1 cellular context compared by ENCODE assay signal in genomic region chr9:96423322-96423984, GRCh38.
TF ChIP-seq lines count a peak whose summit lies in the region.

No MANE protein-coding gene starts in this region.

TF ChIP-seq in HEK293, 187 proteins besides CTCF, POLR2A, EP300 and RAD21 (continued from another document):
- TF ChIP-seq, protein P1, sequence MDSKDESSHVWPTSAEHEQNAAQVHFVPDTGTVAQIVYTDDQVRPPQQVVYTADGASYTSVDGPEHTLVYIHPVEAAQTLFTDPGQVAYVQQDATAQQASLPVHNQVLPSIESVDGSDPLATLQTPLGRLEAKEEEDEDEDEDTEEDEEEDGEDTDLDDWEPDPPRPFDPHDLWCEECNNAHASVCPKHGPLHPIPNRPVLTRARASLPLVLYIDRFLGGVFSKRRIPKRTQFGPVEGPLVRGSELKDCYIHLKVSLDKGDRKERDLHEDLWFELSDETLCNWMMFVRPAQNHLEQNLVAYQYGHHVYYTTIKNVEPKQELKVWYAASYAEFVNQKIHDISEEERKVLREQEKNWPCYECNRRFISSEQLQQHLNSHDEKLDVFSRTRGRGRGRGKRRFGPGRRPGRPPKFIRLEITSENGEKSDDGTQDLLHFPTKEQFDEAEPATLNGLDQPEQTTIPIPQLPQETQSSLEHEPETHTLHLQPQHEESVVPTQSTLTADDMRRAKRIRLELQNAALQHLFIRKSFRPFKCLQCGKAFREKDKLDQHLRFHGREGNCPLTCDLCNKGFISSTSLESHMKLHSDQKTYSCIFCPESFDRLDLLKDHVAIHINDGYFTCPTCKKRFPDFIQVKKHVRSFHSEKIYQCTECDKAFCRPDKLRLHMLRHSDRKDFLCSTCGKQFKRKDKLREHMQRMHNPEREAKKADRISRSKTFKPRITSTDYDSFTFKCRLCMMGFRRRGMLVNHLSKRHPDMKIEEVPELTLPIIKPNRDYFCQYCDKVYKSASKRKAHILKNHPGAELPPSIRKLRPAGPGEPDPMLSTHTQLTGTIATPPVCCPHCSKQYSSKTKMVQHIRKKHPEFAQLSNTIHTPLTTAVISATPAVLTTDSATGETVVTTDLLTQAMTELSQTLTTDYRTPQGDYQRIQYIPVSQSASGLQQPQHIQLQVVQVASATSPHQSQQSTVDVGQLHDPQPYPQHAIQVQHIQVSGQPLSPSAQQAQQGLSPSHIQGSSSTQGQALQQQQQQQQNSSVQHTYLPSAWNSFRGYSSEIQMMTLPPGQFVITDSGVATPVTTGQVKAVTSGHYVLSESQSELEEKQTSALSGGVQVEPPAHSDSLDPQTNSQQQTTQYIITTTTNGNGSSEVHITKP (tag by site-specific recombination; IDR thresholded peaks at IDR 0.05) = peak; percentile 87
- peak; percentile 43; the same call in 1 of the 2 replicates for TF ChIP-seq ZBTB8A (tag by site-specific recombination; IDR thresholded peaks at IDR 0.05)
- no peak for TF ChIP-seq ZNF529 (tag by site-specific recombination; IDR thresholded peaks at IDR 0.05; ENCODE audit: insufficient replicate concordance)
- TF ChIP-seq ZNF391 (tag by site-specific recombination; IDR thresholded peaks at IDR 0.05; ENCODE audit: borderline replicate concordance, low read depth) = no peak
- TF ChIP-seq ZFHX2 (tag by site-specific recombination; conservative IDR thresholded peaks at IDR 0.05) = peak; percentile 30
